8 cellular contexts compared by ENCODE assay signal in genomic region chr2:132037527-132038178, GRCh38.
A peak's percentile ranks its signal among the peaks of the same experiment; 100 is the strongest.
DNase-seq lines count a peak whose midpoint lies in the region; ATAC-seq and TF ChIP-seq lines count a peak whose summit lies in the region.

No MANE protein-coding gene starts in this region.

- H4K20me1 ChIP-seq in smooth muscle cell (ENCODE audit: low read depth): no peaks in the 10 kb centered on the region

- DNase-seq in T-helper 2 cell treated with Interferon-gamma antibody and Interleukin-4, amounts not matched to agents 5 μg/mL and 100 μg/mL, for 36 hours (ENCODE audit: low spot score): no peak
- DNase-seq in T-helper 2 cell (no peak), SK-N-MC (ENCODE audit: low read depth, low spot score) (no peak), hypothalamus (lab: John Stamatoyannopoulos, UW) (peak in 29 of 51 donors; percentile 1 to 65 (median 11)), smooth muscle cell (lab: John Stamatoyannopoulos, UW; ENCODE audit: unreplicated experiment) (no peak)
- DNase-seq in activated T-helper 2 cell treated with anti-CD3 and anti-CD28 coated beads, Interferon-gamma antibody, Interleukin-2, Interleukin-4, amounts not matched to agents 10 μg/mL and 5 μg/mL and 100 μg/mL, durations not matched to agents 14 hours and 24 hours and 36 hours (ENCODE audit: low spot score): no peak
- DNase-seq in stimulated activated CD4-positive, alpha-beta T cell treated with anti-CD3 and anti-CD28 coated beads, Interleukin-2, amount 100 ng/mL, for 48 hours: no peak

- no peak overlapping the region for H3K27ac Mint-ChIP-seq in T-helper 2 cell treated with Interferon-gamma antibody and Interleukin-4, amounts not matched to agents 5 μg/mL and 100 μg/mL, for 36 hours
- no peak overlapping the region for H3K27ac Mint-ChIP-seq in activated T-helper 2 cell treated with anti-CD3 and anti-CD28 coated beads, Interferon-gamma antibody, Interleukin-2, Interleukin-4, amounts not matched to agents 10 μg/mL and 5 μg/mL and 100 μg/mL, durations not matched to agents 14 hours and 24 hours and 36 hours

- H3K36me3 ChIP-seq in SK-N-MC (ENCODE audit: insufficient read depth, low read length) (no peaks in the 10 kb centered on the region), smooth muscle cell (ENCODE audit: low read depth) (no peaks in the 10 kb centered on the region)

- WGBS in smooth muscle cell (ENCODE audit: low lambda C conversion rate): 11% methylated on average over 44 of the region's 53 CpGs

- peaks cover 40% of the 10 kb centered on the region for H3K27me3 ChIP-seq in smooth muscle cell (ENCODE audit: low read depth)

- H3F3A ChIP-seq in smooth muscle cell (ENCODE audit: low read depth): no peaks in the 10 kb centered on the region

- H3K4me3 Mint-ChIP-seq in T-helper 2 cell treated with Interferon-gamma antibody and Interleukin-4, amounts not matched to agents 5 μg/mL and 100 μg/mL, for 36 hours: peak overlapping the region; percentile 31
- no peak overlapping the region for H3K4me3 Mint-ChIP-seq in activated T-helper 2 cell treated with anti-CD3 and anti-CD28 coated beads, Interferon-gamma antibody, Interleukin-2, Interleukin-4, amounts not matched to agents 10 μg/mL and 5 μg/mL and 100 μg/mL, durations not matched to agents 14 hours and 24 hours and 36 hours (ENCODE audit: low read depth)

- intact Hi-C loops in activated T-helper 2 cell treated with anti-CD3 and anti-CD28 coated beads, Interferon-gamma antibody, Interleukin-2, Interleukin-4, amounts not matched to agents 10 μg/mL and 5 μg/mL and 100 μg/mL, durations not matched to agents 14 hours and 24 hours and 36 hours (cut with micrococcal nuclease): no loop called here

- ATAC-seq in HG03135 (IDR thresholded peaks at IDR 0.05; ENCODE audit: unreplicated experiment): no peak

- peak overlapping the region; percentile 93 for H3K4me2 ChIP-seq in smooth muscle cell

- no peak for TF ChIP-seq CTCF in smooth muscle cell (IDR thresholded peaks at IDR 0.05; ENCODE audit: borderline replicate concordance, insufficient read depth, poor library complexity, severe bottlenecking)

- no peaks in the 10 kb centered on the region for H3K4me1 ChIP-seq in smooth muscle cell (ENCODE audit: low read depth)

- H2AFZ ChIP-seq in smooth muscle cell (ENCODE audit: low read depth): peak overlapping the region; percentile 79

- H3K9me3 ChIP-seq in SK-N-MC (ENCODE audit: low read depth, low read length) (no peaks in the 10 kb centered on the region), smooth muscle cell (replicated peaks; ENCODE audit: low read depth) (no peaks in the 10 kb centered on the region)

- H3K4me1 Mint-ChIP-seq in T-helper 2 cell treated with Interferon-gamma antibody and Interleukin-4, amounts not matched to agents 5 μg/mL and 100 μg/mL, for 36 hours (ENCODE audit: low read depth): no peaks in the 10 kb centered on the region
- H3K4me1 Mint-ChIP-seq in activated T-helper 2 cell treated with anti-CD3 and anti-CD28 coated beads, Interferon-gamma antibody, Interleukin-2, Interleukin-4, amounts not matched to agents 10 μg/mL and 5 μg/mL and 100 μg/mL, durations not matched to agents 14 hours and 24 hours and 36 hours (ENCODE audit: low read depth): no peaks in the 10 kb centered on the region

- H3K79me2 ChIP-seq in smooth muscle cell (ENCODE audit: low read depth): no peaks in the 10 kb centered on the region

- no peak overlapping the region for H3K27ac ChIP-seq in SK-N-MC
- no peak overlapping the region for H3K27ac ChIP-seq in smooth muscle cell (ENCODE audit: low read depth)

- H3K4me3 ChIP-seq in SK-N-MC: peak overlapping the region; percentile 92
- H3K4me3 ChIP-seq in smooth muscle cell: peak overlapping the region; percentile 61

- peaks cover 33% of the 10 kb centered on the region for H3K27me3 Mint-ChIP-seq in T-helper 2 cell treated with Interferon-gamma antibody and Interleukin-4, amounts not matched to agents 5 μg/mL and 100 μg/mL, for 36 hours (ENCODE audit: low read depth)
- H3K27me3 Mint-ChIP-seq in activated T-helper 2 cell treated with anti-CD3 and anti-CD28 coated beads, Interferon-gamma antibody, Interleukin-2, Interleukin-4, amounts not matched to agents 10 μg/mL and 5 μg/mL and 100 μg/mL, durations not matched to agents 14 hours and 24 hours and 36 hours (ENCODE audit: low read depth): peaks cover 27% of the 10 kb centered on the region

- no peaks in the 10 kb centered on the region for H3K36me3 Mint-ChIP-seq in T-helper 2 cell treated with Interferon-gamma antibody and Interleukin-4, amounts not matched to agents 5 μg/mL and 100 μg/mL, for 36 hours (ENCODE audit: low read depth)
- no peaks in the 10 kb centered on the region for H3K36me3 Mint-ChIP-seq in activated T-helper 2 cell treated with anti-CD3 and anti-CD28 coated beads, Interferon-gamma antibody, Interleukin-2, Interleukin-4, amounts not matched to agents 10 μg/mL and 5 μg/mL and 100 μg/mL, durations not matched to agents 14 hours and 24 hours and 36 hours (ENCODE audit: low read depth)

- H3K9ac ChIP-seq in SK-N-MC (ENCODE audit: insufficient read length): peak overlapping the region; percentile 83
- H3K9ac ChIP-seq in smooth muscle cell (ENCODE audit: low read depth): no peak overlapping the region

- H3K9me3 Mint-ChIP-seq in T-helper 2 cell treated with Interferon-gamma antibody and Interleukin-4, amounts not matched to agents 5 μg/mL and 100 μg/mL, for 36 hours: no peaks in the 10 kb centered on the region
- no peaks in the 10 kb centered on the region for H3K9me3 Mint-ChIP-seq in activated T-helper 2 cell treated with anti-CD3 and anti-CD28 coated beads, Interferon-gamma antibody, Interleukin-2, Interleukin-4, amounts not matched to agents 10 μg/mL and 5 μg/mL and 100 μg/mL, durations not matched to agents 14 hours and 24 hours and 36 hours

Comparison
In these comparisons a context has a peak if more than half of its experiments do, and no peak if none do; other contexts are left out.
1. DNase-seq: peak in hypothalamus (29 of 51); none in T-helper 2 cell treated with Interferon-gamma antibody and Interleukin-4, amounts not matched to agents 5 μg/mL and 100 μg/mL, for 36 hours (single experiment), T-helper 2 cell (0 of 5), SK-N-MC (single experiment), smooth muscle cell (single experiment), activated T-helper 2 cell treated with anti-CD3 and anti-CD28 coated beads, Interferon-gamma antibody, Interleukin-2, Interleukin-4, amounts not matched to agents 10 μg/mL and 5 μg/mL and 100 μg/mL, durations not matched to agents 14 hours and 24 hours and 36 hours (single experiment) and stimulated activated CD4-positive, alpha-beta T cell treated with anti-CD3 and anti-CD28 coated beads, Interleukin-2, amount 100 ng/mL, for 48 hours (0 of 2).